Comparison of ENCODE assay signal across 9 cellular contexts in genomic region chr2:164990953-164991352, GRCh38. TPM values are rescaled to one million over a fixed set of nuclear protein-coding genes. Genes with fewer than 3 reads are reported as not detected.
A peak's percentile ranks its signal among the peaks of the same experiment; 100 is the strongest.
DNase-seq lines count a peak whose midpoint lies in the region; ATAC-seq and TF ChIP-seq lines count a peak whose summit lies in the region.
"Not testable (repeated sequence)": the region's sequence is repeated elsewhere in the genome, so short reads cannot be mapped to it uniquely, and the experiment has no call there.
"Had no signal": no experiment of that assay in that cellular context is flagged by ENCODE, and none has a peak within 500 bp of the region (broad histone marks: within the 10 kb centered on the region; RNA-seq: fewer than 3 reads in every experiment).

No MANE protein-coding gene starts in this region.

- DNase-seq in ACHN (peak; percentile 61), HCEC 1CT (peak; percentile 60), RPMI7951 (ENCODE audit: low read depth) (peak; percentile 53), myocyte (ENCODE audit: low read depth) (peak; percentile 17)
- not testable (repeated sequence) for DNase-seq in ascending aorta (ENCODE audit: low spot score in 2 of 2); epithelial cell of prostate (ENCODE audit: low read depth, low spot score); Right ventricle myocardium superior; spleen

- peak; percentile 11 for ATAC-seq in Right ventricle myocardium superior (ENCODE audit: poor library complexity)

- H3K4me3 ChIP-seq in ascending aorta, spleen: not testable (repeated sequence)

- TF ChIP-seq POLR2A in spleen (IDR thresholded peaks at IDR 0.05) = not testable (repeated sequence)

- not testable (repeated sequence) for H3K27me3 ChIP-seq in ascending aorta; spleen (replicated peaks in 1 of 7)

- not testable (repeated sequence) for H3K9me3 ChIP-seq in ascending aorta, spleen

- TF ChIP-seq CTCF in ascending aorta (IDR thresholded peaks at IDR 0.05); spleen (IDR thresholded peaks at IDR 0.05 in 8 of 11, conservative IDR thresholded peaks at IDR 0.05 in 3 of 11): not testable (repeated sequence)

- not testable (repeated sequence) for H3K36me3 ChIP-seq in ascending aorta, spleen

- in situ Hi-C loops in ACHN (cut with HindIII; ENCODE audit: low pct_ligation_motif_present, low pct_unique_long_range_greater_than_20kb, low sequenced_read_pairs) = not testable (repeated sequence)

- intact Hi-C loops in ascending aorta (cut with DNase I) = loop anchor here (5.0 to 10.0 kb wide), 6 partner anchors 211 to 1134 kb away; partner anchors contain the start of genes SCN1A, SCN3A and TTC21B
- intact Hi-C loops in Right ventricle myocardium superior (cut with DNase I); spleen (cut with DNase I; ENCODE audit: low total_unique reads): not testable (repeated sequence)

- H3K4me1 ChIP-seq in ascending aorta (peaks cover 0 to 13% of the 10 kb centered on the region in 2 donors), spleen (peaks cover 0 to 36% (median 14%) of the 10 kb centered on the region in 6 donors)

- peak overlapping the region; percentile 73 to 80 for H3K27ac ChIP-seq in ascending aorta
- H3K27ac ChIP-seq in epithelial cell of prostate = peak overlapping the region; percentile 74
- peak overlapping the region in 6 of 8 donors; percentile 59 to 83 (median 72) for H3K27ac ChIP-seq in spleen

RNA-seq across cellular contexts. Expression of gene SLC38A11, which starts 35.6 kb away (rescaled TPM):
- total RNA-seq in RPMI7951 (2014; rRNA removed; shearing (Covaris generic)) = not detected in 2 replicates
- total RNA-seq in ascending aorta = not detected
- total RNA-seq in Right ventricle myocardium superior = 0.48 TPM
- total RNA-seq in myocyte = 0.19 TPM in 1 of 2 replicates, not detected in the other
- polyA plus RNA-seq in myocyte (2012) = 0.08 TPM
- total RNA-seq in spleen = 10 to 100 TPM in 6 of 7 donors, 1 to 10 TPM in 1; 5.8 to 41.4 (median 27.9) TPM
- 10 to 100 TPM in 2 of 3 donors, 1 to 10 TPM in 1; 8.5 to 48.6 (median 16.6) TPM for polyA plus RNA-seq in spleen
- total RNA-seq: A673 had no signal
